ENCODE assay signal across 21 cellular contexts in genomic region chr12:90460681-90461080, GRCh38.
"Had no signal": no experiment of that assay in that cellular context is flagged by ENCODE, and none has a peak within 500 bp of the region (broad histone marks: within the 10 kb centered on the region; RNA-seq: fewer than 3 reads in every experiment).

No MANE protein-coding gene starts in this region.

- H3K4me3 ChIP-seq: lower lobe of right lung, sigmoid colon had no signal

- H3K27ac Mint-ChIP-seq: activated CD4-positive, alpha-beta T cell treated with anti-CD3 and anti-CD28 coated beads for 36 hours; activated naive CD8-positive, alpha-beta T cell treated with anti-CD3 and anti-CD28 coated beads for 36 hours; endodermal cell; naive B cell; WTC11 had no signal

- H3K4me1 Mint-ChIP-seq: activated CD4-positive, alpha-beta T cell treated with anti-CD3 and anti-CD28 coated beads for 36 hours; activated naive CD8-positive, alpha-beta T cell treated with anti-CD3 and anti-CD28 coated beads for 36 hours; endodermal cell; naive B cell; neural crest cell had no signal

- H3K36me3 Mint-ChIP-seq: activated naive CD8-positive, alpha-beta T cell treated with anti-CD3 and anti-CD28 coated beads for 36 hours; naive B cell had no signal

- H3K9me3 Mint-ChIP-seq: activated naive CD8-positive, alpha-beta T cell treated with anti-CD3 and anti-CD28 coated beads for 36 hours; activated T-cell treated with anti-CD3 and anti-CD28 coated beads, Interleukin-2, amount 50 U/mL, for 4 hours had no signal

- H3K4me3 Mint-ChIP-seq: activated CD4-positive, alpha-beta T cell treated with anti-CD3 and anti-CD28 coated beads for 36 hours; activated naive CD8-positive, alpha-beta T cell treated with anti-CD3 and anti-CD28 coated beads for 36 hours; activated T-cell treated with anti-CD3 and anti-CD28 coated beads, Interleukin-2, amount 50 U/mL, for 4 hours; endodermal cell; naive B cell; neural crest cell; WTC11 had no signal

- H3K27me3 Mint-ChIP-seq: activated CD4-positive, alpha-beta T cell treated with anti-CD3 and anti-CD28 coated beads for 36 hours; naive B cell had no signal

- DNase-seq: activated CD4-positive, alpha-beta T cell treated with anti-CD3 and anti-CD28 coated beads for 36 hours; activated CD4-positive, alpha-beta T cell treated with anti-CD3 and anti-CD28 coated beads, Interleukin-2, amount 50 U/mL, for 4 hours; activated CD8-positive, alpha-beta memory T cell treated with anti-CD3 and anti-CD28 coated beads for 24 hours; activated CD8-positive, alpha-beta memory T cell treated with anti-CD3 and anti-CD28 coated beads, Interleukin-2, amount 50 U/mL, for 4 hours; activated naive CD4-positive, alpha-beta T cell treated with Interleukin-2 at 50 U/mL for 16 hours; activated naive CD8-positive, alpha-beta T cell treated with anti-CD3 and anti-CD28 coated beads for 36 hours; activated T-cell treated with anti-CD3 and anti-CD28 coated beads, Interleukin-2, amount 50 U/mL, for 4 hours; cerebellar nuclear complex; cortex of kidney; endodermal cell; lower lobe of right lung; naive B cell; occipital lobe; retina; sigmoid colon; stimulated activated CD4-positive, alpha-beta T cell treated with anti-CD3 and anti-CD28 coated beads, Interleukin-4, amount 100 ng/mL, for 4 hours; stimulated activated naive CD8-positive, alpha-beta T cell treated with anti-CD3 and anti-CD28 coated beads, Interleukin-15, Interleukin-2, amounts not matched to agents 100 U/mL and 50 U/mL, for 24 hours; T1000 had no signal

- H3K36me3 ChIP-seq: lower lobe of right lung, sigmoid colon had no signal

- ATAC-seq: activated CD4-positive, alpha-beta T cell treated with anti-CD3 and anti-CD28 coated beads for 36 hours; activated T-cell treated with anti-CD3 and anti-CD28 coated beads, Interleukin-2, amount 50 U/mL, for 4 hours; left lobe of liver; lower lobe of right lung; stimulated activated naive CD8-positive, alpha-beta T cell treated with anti-CD3 and anti-CD28 coated beads, Interleukin-15, Interleukin-2, amounts not matched to agents 100 U/mL and 50 U/mL, for 24 hours; WTC11 had no signal

- H3K27ac ChIP-seq: lower lobe of right lung, sigmoid colon had no signal

- H3K9me3 ChIP-seq: sigmoid colon had no signal

- H3K27me3 ChIP-seq: sigmoid colon had no signal

- H3K4me1 ChIP-seq: lower lobe of right lung, sigmoid colon had no signal
